In genomic region chr4:95580226-95580625, GRCh38 we compare ENCODE assay signal across 1 cellular context.
TF ChIP-seq lines count a peak whose summit lies in the region.

No MANE protein-coding gene starts in this region.

TF ChIP-seq in WTC11, 78 proteins besides CTCF, POLR2A, EP300 and RAD21 (continued from another document):
- TF ChIP-seq STAT6 (CRISPR knock-in tag; conservative IDR thresholded peaks at IDR 0.05; ENCODE audit: low read depth) = no peak
